In the genomic region with DNA sequence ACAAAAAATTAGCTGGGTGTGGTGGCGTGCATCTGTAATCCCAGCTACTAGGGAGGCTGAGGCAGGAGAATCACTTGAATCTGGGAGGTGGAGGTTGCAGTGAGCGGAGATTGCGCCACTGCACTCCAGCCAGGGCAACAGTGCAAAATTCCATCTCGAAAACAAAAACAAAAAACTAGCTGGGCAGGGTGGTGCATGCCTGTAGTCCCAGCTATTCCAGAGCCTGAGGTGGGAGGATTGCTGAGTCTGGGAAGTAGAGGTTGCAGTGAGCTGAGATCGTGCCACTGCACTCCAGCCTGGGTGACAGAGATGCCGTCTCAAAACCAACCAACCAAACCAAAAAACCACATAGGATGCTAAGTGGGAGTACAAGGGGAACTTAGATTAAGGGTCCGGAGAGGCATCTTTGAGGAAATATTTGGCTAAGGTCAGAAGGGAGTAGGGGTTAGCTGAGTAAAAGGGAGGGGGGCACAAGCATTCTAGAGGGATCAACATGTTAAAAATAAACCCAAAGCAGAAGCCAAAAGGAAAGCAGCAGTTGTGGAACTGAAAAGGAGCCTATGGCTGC, we compare ENCODE assay signal across 1 cellular context.
TF ChIP-seq lines count a peak whose summit lies in the region.

No MANE protein-coding gene starts in this region.

TF ChIP-seq in HepG2, 621 proteins besides CTCF, POLR2A, EP300 and RAD21:
- TF ChIP-seq, protein P1, sequence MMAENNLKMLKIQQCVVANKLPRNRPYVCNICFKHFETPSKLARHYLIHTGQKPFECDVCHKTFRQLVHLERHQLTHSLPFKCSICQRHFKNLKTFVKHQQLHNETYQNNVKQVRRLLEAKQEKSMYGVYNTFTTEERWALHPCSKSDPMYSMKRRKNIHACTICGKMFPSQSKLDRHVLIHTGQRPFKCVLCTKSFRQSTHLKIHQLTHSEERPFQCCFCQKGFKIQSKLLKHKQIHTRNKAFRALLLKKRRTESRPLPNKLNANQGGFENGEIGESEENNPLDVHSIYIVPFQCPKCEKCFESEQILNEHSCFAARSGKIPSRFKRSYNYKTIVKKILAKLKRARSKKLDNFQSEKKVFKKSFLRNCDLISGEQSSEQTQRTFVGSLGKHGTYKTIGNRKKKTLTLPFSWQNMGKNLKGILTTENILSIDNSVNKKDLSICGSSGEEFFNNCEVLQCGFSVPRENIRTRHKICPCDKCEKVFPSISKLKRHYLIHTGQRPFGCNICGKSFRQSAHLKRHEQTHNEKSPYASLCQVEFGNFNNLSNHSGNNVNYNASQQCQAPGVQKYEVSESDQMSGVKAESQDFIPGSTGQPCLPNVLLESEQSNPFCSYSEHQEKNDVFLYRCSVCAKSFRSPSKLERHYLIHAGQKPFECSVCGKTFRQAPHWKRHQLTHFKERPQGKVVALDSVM (CRISPR knock-in tag; IDR thresholded peaks at IDR 0.05): 0 out of 2 replicates have a peak, but pooled peaks have one; percentile 38
- TF ChIP-seq U2AF1 (optimal IDR thresholded peaks at IDR 0.05; ENCODE audit: low read depth, low read length): no peak
TF ChIP-seq in HepG2: peak in this region for 1.
